Comparison of ENCODE assay signal across 9 cellular contexts in the genomic region with DNA sequence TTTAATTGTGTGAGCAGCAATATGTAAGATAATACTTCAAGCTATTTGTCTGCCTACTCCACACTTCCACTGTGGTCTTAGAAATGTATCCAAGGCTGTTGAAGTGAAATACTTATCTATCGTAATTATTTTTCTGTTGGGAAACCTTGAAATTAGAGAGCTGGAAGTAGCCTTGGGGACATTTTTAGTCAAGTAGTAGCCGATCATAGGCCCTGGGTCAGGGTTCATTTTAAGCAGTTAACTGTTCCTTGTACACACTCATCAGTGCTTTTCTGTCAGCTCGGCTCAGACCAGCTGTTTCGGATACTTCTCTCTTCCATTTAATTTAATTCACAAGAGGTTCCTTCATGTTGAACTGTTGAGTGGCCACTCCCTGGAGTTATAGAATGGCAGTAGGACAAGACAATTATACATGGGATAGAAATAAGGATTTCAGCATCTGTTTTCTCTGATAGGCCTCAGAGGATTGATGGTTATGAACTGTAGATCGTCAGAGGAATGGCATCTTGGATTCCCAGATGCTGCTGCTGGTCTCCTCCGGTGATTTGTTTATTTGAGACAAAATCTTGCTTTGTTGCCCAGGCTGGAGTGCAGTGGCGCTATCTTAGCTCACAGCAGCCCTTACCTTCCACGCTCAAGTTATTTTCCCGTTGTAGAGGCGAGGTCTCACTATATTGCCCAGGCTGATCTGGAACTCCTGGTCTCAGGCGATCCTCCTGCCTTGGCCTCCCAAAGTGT. TPM values are rescaled to one million over a fixed set of nuclear protein-coding genes. Genes with fewer than 3 reads are reported as not detected.
A peak's percentile ranks its signal among the peaks of the same experiment; 100 is the strongest.
DNase-seq lines count a peak whose midpoint lies in the region; ATAC-seq and TF ChIP-seq lines count a peak whose summit lies in the region.
"Had no signal": no experiment of that assay in that cellular context is flagged by ENCODE, and none has a peak within 500 bp of the region (broad histone marks: within the 10 kb centered on the region; RNA-seq: fewer than 3 reads in every experiment).

No MANE protein-coding gene starts in this region.

- BruUV-seq in Panc1 (replicated peaks; lab: Mats Ljungman, UMichigan): TSS peak; percentile 9

- in situ Hi-C loops in Panc1 (cut with HindIII; ENCODE audit: low pct_unique_long_range_greater_than_20kb, low sequenced_read_pairs): no loop called here
- in situ Hi-C loops in gastrocnemius medialis (cut with MboI; ENCODE audit: low sequenced_read_pairs in 4 of 4): loop anchor here in 1 of 4 donors (25.0 kb wide), 1 partner anchor 566 kb away; a partner anchor contains a TSS

- H3K9me3 ChIP-seq in Panc1 (ENCODE audit: control insufficient read depth, insufficient read depth, low read depth, low read length) (no peaks in the 10 kb centered on the region), heart left ventricle (no peaks in the 10 kb centered on the region), gastrocnemius medialis (no peaks in the 10 kb centered on the region)

- TF ChIP-seq CTCF in Panc1 (IDR thresholded peaks at IDR 0.05) (no peak), heart left ventricle (IDR thresholded peaks at IDR 0.05) (no peak), gastrocnemius medialis (IDR thresholded peaks at IDR 0.05 in 4 of 5, conservative IDR thresholded peaks at IDR 0.05 in 1 of 5) (no peak)

- WGBS in heart left ventricle, 4 donors: 72 to 83% (median 82%) methylated on average over 11 of the region's 11 CpGs

- no peak for ATAC-seq in Panc1
- ATAC-seq in heart left ventricle: peak in 3 of 4 donors; percentile 18 to 34 (median 22)
- peak; percentile 5 to 23 for ATAC-seq in gastrocnemius medialis

- intact Hi-C loops in Panc1 (cut with micrococcal nuclease; ENCODE audit: unreplicated experiment): no loop called here
- intact Hi-C loops in heart left ventricle (cut with DNase I): loop anchor here in 1 of 10 donors (5.0 kb wide), 1 partner anchor 51 kb away; no protein-coding TSS in a partner anchor
- intact Hi-C loops in gastrocnemius medialis (cut with DNase I; ENCODE audit: low total_unique reads): no loop called here

- H3K27me3 ChIP-seq in Panc1 (ENCODE audit: control insufficient read depth, insufficient read depth, low read length): no peaks in the 10 kb centered on the region
- H3K27me3 ChIP-seq in heart left ventricle: no peaks in the 10 kb centered on the region
- H3K27me3 ChIP-seq in gastrocnemius medialis: no peaks in the 10 kb centered on the region

- CTCF ChIA-PET in Panc1 (lab: Charles Lee): no interaction called here

- H3K4me3 ChIP-seq in Panc1 (ENCODE audit: low read depth in 2 of 2, low read length in 2 of 2) (no peak overlapping the region), heart left ventricle (no peak overlapping the region), gastrocnemius medialis (no peak overlapping the region)

- H3K36me3 ChIP-seq in Panc1 (ENCODE audit: control insufficient read depth, insufficient read depth, low read length) (no peaks in the 10 kb centered on the region), heart left ventricle (no peaks in the 10 kb centered on the region), gastrocnemius medialis (no peaks in the 10 kb centered on the region)

- POLR2A ChIA-PET in Panc1 (lab: Charles Lee): interaction anchor here (0.9 kb wide), 1 partner anchor 32 kb away, joined by 3 read pairs; no protein-coding TSS in a partner anchor

- H3K4me1 ChIP-seq in Panc1 (ENCODE audit: control insufficient read depth, insufficient read depth, low read length) (peaks cover 39% of the 10 kb centered on the region), heart left ventricle (peaks cover 0 to 85% (median 55%) of the 10 kb centered on the region in 12 donors), gastrocnemius medialis (peaks cover 88 to 94% of the 10 kb centered on the region in 2 donors)

- TF ChIP-seq POLR2A in heart left ventricle (IDR thresholded peaks at IDR 0.05) (no peak), gastrocnemius medialis (IDR thresholded peaks at IDR 0.05) (no peak)

- H3K27ac ChIP-seq in Panc1 (ENCODE audit: low read length) (no peak overlapping the region), heart left ventricle (peak overlapping the region in 1 of 12 donors; percentile 37), gastrocnemius medialis (peak overlapping the region; percentile 6 to 71 (median 50))
- H3K27ac ChIP-seq: VCaP had no signal

- DNase-seq in GM03348 (ENCODE audit: low spot score) (peak; percentile 22), Panc1 (ENCODE audit: low read depth, low spot score) (no peak), heart left ventricle (no peak), gastrocnemius medialis (no peak), cerebellar cortex (ENCODE audit: low spot score) (no peak), SHP77 treated with DMSO at 0.1 percent for 48 hours (lab: John Stamatoyannopoulos, UW) (no peak), mucosa of gallbladder (ENCODE audit: low spot score) (no peak)
- DNase-seq: retina had no signal

RNA-seq across cellular contexts. Expression of a gene that starts 17.2 kb away (rescaled TPM):
- 51.4 TPM for total RNA-seq in Panc1 (2021; ENCODE audit: unreplicated experiment)
- 28.8 TPM for polyA plus RNA-seq in Panc1 (2012; ENCODE audit: insufficient read length)
- 10 to 100 TPM; 14.3 to 30.8 (median 18.4) TPM for total RNA-seq in heart left ventricle
- polyA plus RNA-seq in heart left ventricle: 10 to 100 TPM in 1 of 2 donors, 1 to 10 TPM in 1; 7.1 to 10.5 TPM
- total RNA-seq in gastrocnemius medialis: 10 to 100 TPM; 12.1 to 29.4 (median 15.5) TPM
- total RNA-seq in mucosa of gallbladder: 81.2 TPM
